ENCODE assay signal across 8 cellular contexts in genomic region chr13:48653074-48654054, GRCh38. TPM values are rescaled to one million over a fixed set of nuclear protein-coding genes. Genes with fewer than 3 reads are reported as not detected.
DNase-seq lines count a peak whose midpoint lies in the region; ATAC-seq and TF ChIP-seq lines count a peak whose summit lies in the region.

CYSLTR2 (plus strand) TSS chr13:48653929; CDS start chr13:48706818, 52,889 bp downstream.

- H3K27me3 ChIP-seq in smooth muscle cell (ENCODE audit: low read depth) = no peaks in the 10 kb centered on the region

- H3F3A ChIP-seq in smooth muscle cell (ENCODE audit: low read depth) = no peaks in the 10 kb centered on the region

- peak within 1 kb of the TSS; percentile 65 for H3K27ac ChIP-seq in smooth muscle cell (ENCODE audit: low read depth)

- H3K4me1 ChIP-seq in smooth muscle cell (ENCODE audit: low read depth) = peaks cover 21% of the 10 kb centered on the region

- H3K4me2 ChIP-seq in smooth muscle cell = peak within 1 kb of the TSS; percentile 51

- no peaks in the 10 kb centered on the region for H3K36me3 ChIP-seq in smooth muscle cell (ENCODE audit: low read depth)

- peak within 1 kb of the TSS; percentile 39 for H2AFZ ChIP-seq in smooth muscle cell (ENCODE audit: low read depth)

- peak within 1 kb of the TSS; percentile 30 for H3K4me3 ChIP-seq in smooth muscle cell

- no peaks in the 10 kb centered on the region for H3K79me2 ChIP-seq in smooth muscle cell (ENCODE audit: low read depth)

- peak; percentile 9 for DNase-seq in T follicular helper cell (ENCODE audit: low read depth)
- DNase-seq in globus pallidus (ENCODE audit: low spot score) = peak; percentile 18
- DNase-seq in smooth muscle cell (lab: John Stamatoyannopoulos, UW; ENCODE audit: unreplicated experiment) = no peak
- DNase-seq in HPDE6-E6E7 (ENCODE audit: extremely low spot score) = no peak
- DNase-seq in stimulated activated CD8-positive, alpha-beta memory T cell treated with anti-CD3 and anti-CD28 coated beads, Interleukin-4, amount 100 ng/mL, for 48 hours = no peak
- DNase-seq in T1000 (lab: John Stamatoyannopoulos, UW) = no peak

- TF ChIP-seq CTCF in smooth muscle cell (IDR thresholded peaks at IDR 0.05; ENCODE audit: borderline replicate concordance, insufficient read depth, poor library complexity, severe bottlenecking) = no peak

- WGBS in smooth muscle cell (ENCODE audit: low lambda C conversion rate) = 26% methylated on average over 3 of the region's 3 CpGs

- ATAC-seq in GM18868 (IDR thresholded peaks at IDR 0.05; ENCODE audit: unreplicated experiment) (peak; percentile 73), HG02938 (IDR thresholded peaks at IDR 0.05; ENCODE audit: unreplicated experiment) (peak; percentile 75)

- peak within 1 kb of the TSS; percentile 31 for H3K9ac ChIP-seq in smooth muscle cell (ENCODE audit: low read depth)

- no peaks in the 10 kb centered on the region for H3K9me3 ChIP-seq in smooth muscle cell (replicated peaks; ENCODE audit: low read depth)

- no peaks in the 10 kb centered on the region for H4K20me1 ChIP-seq in smooth muscle cell (ENCODE audit: low read depth)

RNA-seq across cellular contexts. Expression of gene CYSLTR2, which starts in this region (rescaled TPM):
- 0.45 and 0.54 TPM in 2 replicates for total RNA-seq in smooth muscle cell
- polyA plus RNA-seq in smooth muscle cell = 0.06 and 0.71 TPM in 2 replicates

Comparison
In these comparisons a context has a peak if more than half of its experiments do, and no peak if none do; other contexts are left out.
1. DNase-seq: peak in T follicular helper cell (single experiment) and globus pallidus (single experiment); none in smooth muscle cell (single experiment), HPDE6-E6E7 (single experiment), stimulated activated CD8-positive, alpha-beta memory T cell treated with anti-CD3 and anti-CD28 coated beads, Interleukin-4, amount 100 ng/mL, for 48 hours (single experiment) and T1000 (single experiment).